Comparison of ENCODE assay signal across 25 cellular contexts in genomic region chr2:66684289-66684688, GRCh38.
"Had no signal": no experiment of that assay in that cellular context is flagged by ENCODE, and none has a peak within 500 bp of the region (broad histone marks: within the 10 kb centered on the region; RNA-seq: fewer than 3 reads in every experiment).

No MANE protein-coding gene starts in this region.

- H3K36me3 Mint-ChIP-seq: activated naive CD8-positive, alpha-beta T cell treated with anti-CD3 and anti-CD28 coated beads for 36 hours had no signal

- H3K27me3 ChIP-seq: ascending aorta, brain microvascular endothelial cell, esophagus squamous epithelium, gastrocnemius medialis, neutrophil, testis, transverse colon had no signal

- DNase-seq: activated CD4-positive, alpha-beta T cell treated with anti-CD3 and anti-CD28 coated beads for 4 hours; activated CD4-positive, alpha-beta T cell treated with anti-CD3 and anti-CD28 coated beads, Interleukin-2, amount 50 U/mL, for 4 hours; activated effector memory CD4-positive, alpha-beta T cell treated with Interleukin-2 at 50 U/mL for 16 hours; activated naive CD4-positive, alpha-beta T cell treated with Interleukin-2 at 50 U/mL for 16 hours; activated naive CD8-positive, alpha-beta T cell treated with anti-CD3 and anti-CD28 coated beads for 36 hours; activated T-cell treated with anti-CD3 and anti-CD28 coated beads for 4 hours; brain microvascular endothelial cell; central memory CD4-positive, alpha-beta T cell; esophagus squamous epithelium; gastrocnemius medialis; glutamatergic neuron; nephron progenitor cell; retina; stimulated activated CD4-positive, alpha-beta T cell treated with anti-CD3 and anti-CD28 coated beads, Interleukin-12 subunit alpha, Interleukin-12 subunit beta, amount 100 ng/mL, for 4 hours; stimulated activated CD4-positive, alpha-beta T cell treated with anti-CD3 and anti-CD28 coated beads, Interleukin-4, amount 100 ng/mL, for 1 hour; stimulated activated naive CD8-positive, alpha-beta T cell treated with anti-CD3 and anti-CD28 coated beads, Interleukin-15, Interleukin-2, amounts not matched to agents 100 U/mL and 50 U/mL, for 24 hours; testis; transverse colon had no signal

- H3K4me1 ChIP-seq: gastrocnemius medialis, left ventricle myocardium inferior, testis had no signal

- ATAC-seq: gastrocnemius medialis; sciatic nerve; stimulated activated naive CD8-positive, alpha-beta T cell treated with anti-CD3 and anti-CD28 coated beads, Interleukin-15, Interleukin-2, amounts not matched to agents 100 U/mL and 50 U/mL, for 24 hours had no signal

- H3K4me3 Mint-ChIP-seq: activated naive CD8-positive, alpha-beta T cell treated with anti-CD3 and anti-CD28 coated beads for 36 hours; nephron progenitor cell; T-helper 2 cell treated with Interferon-gamma antibody and Interleukin-4, amounts not matched to agents 5 μg/mL and 100 μg/mL, for 36 hours had no signal

- H3K27me3 Mint-ChIP-seq: activated naive CD8-positive, alpha-beta T cell treated with anti-CD3 and anti-CD28 coated beads for 36 hours had no signal

- H3K4me1 Mint-ChIP-seq: activated naive CD8-positive, alpha-beta T cell treated with anti-CD3 and anti-CD28 coated beads for 36 hours had no signal

- H3K9me3 ChIP-seq: ascending aorta, esophagus squamous epithelium, gastrocnemius medialis, left ventricle myocardium inferior, neutrophil, testis, transverse colon had no signal

- H3K27ac Mint-ChIP-seq: activated naive CD8-positive, alpha-beta T cell treated with anti-CD3 and anti-CD28 coated beads for 36 hours; T-helper 2 cell treated with Interferon-gamma antibody and Interleukin-4, amounts not matched to agents 5 μg/mL and 100 μg/mL, for 36 hours had no signal

- H3K4me3 ChIP-seq: ascending aorta, gastrocnemius medialis, left ventricle myocardium inferior, skin epidermis, testis, transverse colon had no signal

- H3K36me3 ChIP-seq: ascending aorta, brain microvascular endothelial cell, esophagus squamous epithelium, gastrocnemius medialis, left ventricle myocardium inferior, neutrophil, transverse colon had no signal

- H3K27ac ChIP-seq: brain microvascular endothelial cell, gastrocnemius medialis, left ventricle myocardium inferior, neutrophil, skin epidermis, testis, VCaP had no signal

- H3K9me3 Mint-ChIP-seq: activated naive CD8-positive, alpha-beta T cell treated with anti-CD3 and anti-CD28 coated beads for 36 hours; nephron progenitor cell; T-helper 2 cell treated with Interferon-gamma antibody and Interleukin-4, amounts not matched to agents 5 μg/mL and 100 μg/mL, for 36 hours had no signal
